In the genomic region with DNA sequence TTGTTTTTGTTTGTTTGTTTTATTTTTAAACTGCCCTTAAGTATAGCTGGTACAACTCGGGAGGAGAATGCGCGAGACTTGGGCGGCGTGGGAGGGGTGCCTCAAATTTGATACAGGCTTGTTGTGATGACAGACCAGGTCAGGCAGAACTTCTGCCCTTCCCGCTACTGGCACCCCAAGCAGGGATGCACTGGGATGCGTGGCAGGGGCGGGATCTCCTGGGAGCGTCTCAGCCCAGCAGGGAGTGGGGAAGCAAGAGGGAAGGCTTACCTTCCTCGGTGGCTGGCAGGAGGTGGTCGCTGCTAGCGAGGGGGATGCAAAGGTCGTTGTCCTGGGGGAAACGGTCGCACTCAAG, we compare ENCODE assay signal across 14 cellular contexts. TPM values are rescaled to one million over a fixed set of nuclear protein-coding genes. Genes with fewer than 3 reads are reported as not detected.
DNase-seq lines count a peak whose midpoint lies in the region; ATAC-seq and TF ChIP-seq lines count a peak whose summit lies in the region.
"Had no signal": no experiment of that assay in that cellular context is flagged by ENCODE, and none has a peak within 500 bp of the region (broad histone marks: within the 10 kb centered on the region; RNA-seq: fewer than 3 reads in every experiment).

No MANE protein-coding gene starts in this region.

- H3K36me3 ChIP-seq in vagina = no peaks in the 10 kb centered on the region
- H3K36me3 ChIP-seq: ovary, uterus had no signal

- POLR2A ChIA-PET in naive thymus-derived CD8-positive, alpha-beta T cell (lab: Charles Lee) = no interaction called here

- intact Hi-C loops in vagina (cut with DNase I) = loop anchor here (10.0 kb wide), 1 partner anchor 527 kb away; no protein-coding TSS in a partner anchor

- H3K4me3 Mint-ChIP-seq in stimulated activated naive CD8-positive, alpha-beta T cell treated with anti-CD3 and anti-CD28 coated beads, Interleukin-15, Interleukin-2, amounts not matched to agents 100 ng/mL and 50 ng/mL, for 24 hours = peak overlapping the region; percentile 63
- peak overlapping the region; percentile 18 to 69 for H3K4me3 Mint-ChIP-seq in effector memory CD8-positive, alpha-beta T cell
- peak overlapping the region in 9 of 10 donors; percentile 45 to 91 (median 74) for H3K4me3 Mint-ChIP-seq in naive thymus-derived CD8-positive, alpha-beta T cell

- no peaks in the 10 kb centered on the region for H3K9me3 ChIP-seq in vagina
- H3K9me3 ChIP-seq: ovary, uterus had no signal

- no peak for TF ChIP-seq POLR2A in vagina (IDR thresholded peaks at IDR 0.05)

- no peak for TF ChIP-seq CTCF in vagina (IDR thresholded peaks at IDR 0.05)

- no peak for DNase-seq in stimulated activated naive CD8-positive, alpha-beta T cell treated with anti-CD3 and anti-CD28 coated beads, Interleukin-15, Interleukin-2, amounts not matched to agents 100 U/mL and 50 U/mL, for 24 hours
- no peak for DNase-seq in effector memory CD8-positive, alpha-beta T cell
- DNase-seq in naive thymus-derived CD8-positive, alpha-beta T cell = no peak
- DNase-seq in vagina (ENCODE audit: extremely low spot score in 2 of 2) (no peak), RKO (ENCODE audit: low spot score) (no peak), cerebellum (ENCODE audit: low spot score) (no peak)
- DNase-seq: NCI-H1436, ovary, T-helper 9 cell, uterus had no signal

- no peak for ATAC-seq in stimulated activated naive CD8-positive, alpha-beta T cell treated with anti-CD3 and anti-CD28 coated beads, Interleukin-15, Interleukin-2, amounts not matched to agents 100 U/mL and 50 U/mL, for 24 hours
- no peak for ATAC-seq in effector memory CD8-positive, alpha-beta T cell (replicated peaks)
- ATAC-seq in naive thymus-derived CD8-positive, alpha-beta T cell = no peak
- no peak for ATAC-seq in HG02798 (IDR thresholded peaks at IDR 0.05; ENCODE audit: poor library complexity, unreplicated experiment)

- H3K27me3 Mint-ChIP-seq in stimulated activated naive CD8-positive, alpha-beta T cell treated with anti-CD3 and anti-CD28 coated beads, Interleukin-15, Interleukin-2, amounts not matched to agents 100 ng/mL and 50 ng/mL, for 24 hours = peaks cover 86% of the 10 kb centered on the region
- peaks cover 80 to 97% of the 10 kb centered on the region in 2 donors for H3K27me3 Mint-ChIP-seq in effector memory CD8-positive, alpha-beta T cell
- H3K27me3 Mint-ChIP-seq in naive thymus-derived CD8-positive, alpha-beta T cell = peaks cover 50 to 86% (median 76%) of the 10 kb centered on the region in 5 donors

- H3K4me3 ChIP-seq in vagina = peak overlapping the region; percentile 38 to 50

- H3K9me3 Mint-ChIP-seq in stimulated activated naive CD8-positive, alpha-beta T cell treated with anti-CD3 and anti-CD28 coated beads, Interleukin-15, Interleukin-2, amounts not matched to agents 100 ng/mL and 50 ng/mL, for 24 hours = no peaks in the 10 kb centered on the region
- no peaks in the 10 kb centered on the region for H3K9me3 Mint-ChIP-seq in effector memory CD8-positive, alpha-beta T cell
- H3K9me3 Mint-ChIP-seq in naive thymus-derived CD8-positive, alpha-beta T cell = no peaks in the 10 kb centered on the region

- peak overlapping the region; percentile 41 for H3K27ac ChIP-seq in vagina
- H3K27ac ChIP-seq: ovary, uterus had no signal

- H3K27ac Mint-ChIP-seq in stimulated activated naive CD8-positive, alpha-beta T cell treated with anti-CD3 and anti-CD28 coated beads, Interleukin-15, Interleukin-2, amounts not matched to agents 100 ng/mL and 50 ng/mL, for 24 hours = no peak overlapping the region
- no peak overlapping the region for H3K27ac Mint-ChIP-seq in effector memory CD8-positive, alpha-beta T cell
- peak overlapping the region in 2 of 10 donors; percentile 32 to 45 for H3K27ac Mint-ChIP-seq in naive thymus-derived CD8-positive, alpha-beta T cell

- peaks cover 8% of the 10 kb centered on the region for H3K27me3 ChIP-seq in vagina
- H3K27me3 ChIP-seq: ovary had no signal

- no peaks in the 10 kb centered on the region for H3K36me3 Mint-ChIP-seq in stimulated activated naive CD8-positive, alpha-beta T cell treated with anti-CD3 and anti-CD28 coated beads, Interleukin-15, Interleukin-2, amounts not matched to agents 100 ng/mL and 50 ng/mL, for 24 hours (ENCODE audit: low read depth)
- H3K36me3 Mint-ChIP-seq in effector memory CD8-positive, alpha-beta T cell (ENCODE audit: insufficient read depth) = no peaks in the 10 kb centered on the region
- no peaks in the 10 kb centered on the region for H3K36me3 Mint-ChIP-seq in naive thymus-derived CD8-positive, alpha-beta T cell

- H3K4me1 Mint-ChIP-seq in stimulated activated naive CD8-positive, alpha-beta T cell treated with anti-CD3 and anti-CD28 coated beads, Interleukin-15, Interleukin-2, amounts not matched to agents 100 ng/mL and 50 ng/mL, for 24 hours (ENCODE audit: low read depth) = peaks cover 42% of the 10 kb centered on the region
- H3K4me1 Mint-ChIP-seq in effector memory CD8-positive, alpha-beta T cell (ENCODE audit: low read depth in 2 of 2) = peaks cover 7 to 23% of the 10 kb centered on the region in 2 donors
- H3K4me1 Mint-ChIP-seq in naive thymus-derived CD8-positive, alpha-beta T cell = peaks cover 16 to 53% (median 45%) of the 10 kb centered on the region in 4 donors

- H3K4me1 ChIP-seq in vagina = peaks cover 43% of the 10 kb centered on the region

RNA-seq across cellular contexts. Expression of a gene that starts 0.8 kb away (rescaled TPM):
- not detected for total RNA-seq in naive thymus-derived CD8-positive, alpha-beta T cell
- polyA plus RNA-seq in naive thymus-derived CD8-positive, alpha-beta T cell = not detected
- total RNA-seq in vagina (49.8 TPM), cerebellum (3.7 TPM)
- total RNA-seq: HT1080 had no signal

RNA-seq across cellular contexts. Expression of a gene that starts 28.2 kb away (rescaled TPM):
- under 1 TPM; 0.60 to 0.66 TPM for total RNA-seq in naive thymus-derived CD8-positive, alpha-beta T cell
- polyA plus RNA-seq in naive thymus-derived CD8-positive, alpha-beta T cell = 1 to 10 TPM in 2 of 3 donors, under 1 TPM in 1; 0.83 to 1.9 (median 1.6) TPM
- total RNA-seq in vagina (2.2 TPM), cerebellum (14.5 TPM)
- total RNA-seq: HT1080, ovary had no signal
- polyA plus RNA-seq: BJ had no signal

Comparison
In these comparisons a context has a peak if more than half of its experiments do, and no peak if none do; other contexts are left out.
1. RNA of a gene that starts 0.8 kb away (total RNA-seq): 49.8 TPM in vagina (single experiment); 3.7 TPM in cerebellum (single experiment) and not detected in naive thymus-derived CD8-positive, alpha-beta T cell; every median in the first group is over 10 times any median in the second.
2. Peak in every context shown above with its lines, with median percentiles within 50 percentile points of each other: H3K4me3 Mint-ChIP-seq.